1 cellular context compared by ENCODE assay signal in genomic region chr17:57369509-57369945, GRCh38.
A peak's percentile ranks its signal among the peaks of the same experiment; 100 is the strongest.
TF ChIP-seq lines count a peak whose summit lies in the region.

No MANE protein-coding gene starts in this region.

TF ChIP-seq in A549, 52 proteins besides CTCF, POLR2A, EP300 and RAD21 (continued from another document):
- TF ChIP-seq HES2 (IDR thresholded peaks at IDR 0.05): no peak
- no peak for TF ChIP-seq FOSL2 (IDR thresholded peaks at IDR 0.05)
- peak; percentile 42; the same call in 1 of the 2 replicates for TF ChIP-seq FOSL2 (CRISPR knock-in tag; IDR thresholded peaks at IDR 0.05)
- TF ChIP-seq SMC3 (IDR thresholded peaks at IDR 0.05): no peak
- TF ChIP-seq MAFK (IDR thresholded peaks at IDR 0.05; ENCODE audit: partially characterized antibody): no peak
- TF ChIP-seq HOXB5 (CRISPR knock-in tag; IDR thresholded peaks at IDR 0.05): no peak
- no peak for TF ChIP-seq BHLHE40 (IDR thresholded peaks at IDR 0.05; ENCODE audit: low read depth, low read length)
- TF ChIP-seq TP53 (CRISPR knock-in tag; IDR thresholded peaks at IDR 0.05): no peak
- TF ChIP-seq JUNB (IDR thresholded peaks at IDR 0.05): no peak
- no peak for TF ChIP-seq MAZ (IDR thresholded peaks at IDR 0.05; ENCODE audit: borderline replicate concordance, low read depth, low read length)
- no peak for TF ChIP-seq PBX3 (IDR thresholded peaks at IDR 0.05)
- no peak for TF ChIP-seq RFX5 (IDR thresholded peaks at IDR 0.05)
- TF ChIP-seq NR3C1 (IDR thresholded peaks at IDR 0.05): no peak
- TF ChIP-seq MAX (IDR thresholded peaks at IDR 0.05): no peak
- no peak for TF ChIP-seq KDM5A (IDR thresholded peaks at IDR 0.05)
- no peak for TF ChIP-seq CBX2 (IDR thresholded peaks at IDR 0.05; ENCODE audit: borderline replicate concordance, low read depth)
- peak; percentile 70; the same call in 1 of the 2 replicates for TF ChIP-seq ESRRA (IDR thresholded peaks at IDR 0.05; ENCODE audit: borderline replicate concordance, low read length)
- TF ChIP-seq ZNF302 (CRISPR knock-in tag; IDR thresholded peaks at IDR 0.05): no peak
- TF ChIP-seq E2F6 (IDR thresholded peaks at IDR 0.05; ENCODE audit: borderline replicate concordance, low read depth): no peak
- TF ChIP-seq GATA3 (IDR thresholded peaks at IDR 0.05; ENCODE audit: borderline replicate concordance): no peak
- no peak for TF ChIP-seq RARB (CRISPR knock-in tag; IDR thresholded peaks at IDR 0.05)
- 0 out of 2 replicates have a peak, but pooled peaks have one; percentile 22 for TF ChIP-seq HEYL (CRISPR knock-in tag; IDR thresholded peaks at IDR 0.05)
- no peak for TF ChIP-seq CEBPB (IDR thresholded peaks at IDR 0.05)
- no peak for TF ChIP-seq RNF2 (IDR thresholded peaks at IDR 0.05; ENCODE audit: borderline replicate concordance, low read depth)
